16 cellular contexts compared by ENCODE assay signal in the genomic region with DNA sequence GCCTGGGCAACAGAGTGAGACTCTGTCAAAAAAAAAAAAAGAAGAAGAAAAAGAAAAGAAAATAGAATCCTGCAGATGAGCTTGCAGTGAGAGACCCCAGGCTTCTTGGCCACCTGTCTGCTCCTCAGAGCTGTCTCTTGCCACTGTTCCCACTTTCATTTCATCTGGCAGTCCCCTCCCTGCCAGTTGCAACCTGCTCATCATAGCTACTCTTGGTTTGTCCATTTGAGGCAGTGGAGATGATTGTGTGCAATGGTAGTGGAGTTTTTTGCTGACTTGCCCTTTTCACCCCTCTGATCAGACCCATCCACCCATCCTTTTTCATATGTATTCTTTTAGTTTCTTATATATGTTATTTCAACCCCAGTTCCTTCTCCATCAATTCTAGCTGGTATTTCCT. TPM values are rescaled to one million over a fixed set of nuclear protein-coding genes. Genes with fewer than 3 reads are reported as not detected.
DNase-seq lines count a peak whose midpoint lies in the region; ATAC-seq, FAIRE-seq and TF ChIP-seq lines count a peak whose summit lies in the region.
"Had no signal": no experiment of that assay in that cellular context is flagged by ENCODE, and none has a peak within 500 bp of the region (broad histone marks: within the 10 kb centered on the region; RNA-seq: fewer than 3 reads in every experiment).

No MANE protein-coding gene starts in this region.

- ATAC-seq in HG02642 (IDR thresholded peaks at IDR 0.05; ENCODE audit: poor library complexity, unreplicated experiment) (peak; percentile 70), HG03558 (IDR thresholded peaks at IDR 0.05; ENCODE audit: extremely low read depth, unreplicated experiment) (peak; percentile 53), body of pancreas (no peak), pancreas (no peak)

- H3K27ac ChIP-seq in body of pancreas: no peak overlapping the region
- H3K27ac ChIP-seq in pancreas: no peak overlapping the region
- H3K27ac ChIP-seq: thoracic aorta had no signal

- H3K36me3 ChIP-seq in body of pancreas (replicated peaks in 1 of 2; ENCODE audit: insufficient read depth in 1 of 2, low read depth in 2 of 2): no peaks in the 10 kb centered on the region
- H3K36me3 ChIP-seq in pancreas: no peaks in the 10 kb centered on the region
- H3K36me3 ChIP-seq: thoracic aorta had no signal

- intact Hi-C loops in body of pancreas (cut with DNase I): no loop called here
- intact Hi-C loops in pancreas (cut with DNase I): no loop called here

- H3K9me3 ChIP-seq in body of pancreas (no peaks in the 10 kb centered on the region), pancreas (no peaks in the 10 kb centered on the region)
- H3K9me3 ChIP-seq: thoracic aorta had no signal

- TF ChIP-seq CTCF in body of pancreas (IDR thresholded peaks at IDR 0.05): no peak
- no peak for TF ChIP-seq CTCF in pancreas (IDR thresholded peaks at IDR 0.05)

- DNase-seq in DMS 273 treated with DMSO at 0.1 percent for 48 hours (lab: John Stamatoyannopoulos, UW) (peak; percentile 13), GM19239 (ENCODE audit: insufficient read length, low spot score) (no peak), body of pancreas (no peak), pancreas (no peak), GM19240 (ENCODE audit: insufficient read length, low spot score) (no peak)
- no peak for DNase-seq in activated CD4-positive, alpha-beta T cell treated with anti-CD3 and anti-CD28 coated beads for 48 hours
- DNase-seq: ACHN; activated CD4-positive, alpha-beta T cell treated with anti-CD3 and anti-CD28 coated beads, Interleukin-2, amount 50 U/mL, for 4 hours; HCEC 1CT; hypothalamus; mammary epithelial cell; NCI-H526 treated with DMSO at 0.1 percent for 48 hours; SK-N-SH had no signal

- FAIRE-seq in GM19239 (lab: Jason Lieb, UNC): peak; percentile 71
- FAIRE-seq in pancreas (lab: Jason Lieb, UNC): no peak

- no peaks in the 10 kb centered on the region for H3K27me3 ChIP-seq in body of pancreas
- H3K27me3 ChIP-seq in pancreas: no peaks in the 10 kb centered on the region

- TF ChIP-seq POLR2A in body of pancreas (IDR thresholded peaks at IDR 0.05): no peak

- H3K4me3 ChIP-seq in body of pancreas: no peak overlapping the region
- no peak overlapping the region for H3K4me3 ChIP-seq in pancreas
- H3K4me3 ChIP-seq: thoracic aorta had no signal

- H3K4me1 ChIP-seq in body of pancreas: no peaks in the 10 kb centered on the region
- no peaks in the 10 kb centered on the region for H3K4me1 ChIP-seq in pancreas

RNA-seq across cellular contexts. Expression of a gene that starts 28.7 kb away (rescaled TPM):
- total RNA-seq in body of pancreas (1 to 10 TPM; 2.3 to 3.9 TPM), pancreas (1 to 10 TPM in 5 of 6 donors, under 1 TPM in 1; 0.98 to 2.7 (median 1.3) TPM)
- polyA plus RNA-seq in pancreas: under 1 TPM; 0.57 to 0.77 TPM

Comparison
In these comparisons a context has a peak if more than half of its experiments do, and no peak if none do; other contexts are left out.
1. ATAC-seq: peak in HG02642 (single experiment) and HG03558 (single experiment); none in body of pancreas (single experiment) and pancreas (0 of 4).